In genomic region chr11:118606844-118607228, GRCh38 we compare ENCODE assay signal across 9 cellular contexts. TPM values are rescaled to one million over a fixed set of nuclear protein-coding genes. Genes with fewer than 3 reads are reported as not detected.
DNase-seq lines count a peak whose midpoint lies in the region; ATAC-seq, FAIRE-seq and TF ChIP-seq lines count a peak whose summit lies in the region.
"Had no signal": no experiment of that assay in that cellular context is flagged by ENCODE, and none has a peak within 500 bp of the region (broad histone marks: within the 10 kb centered on the region; RNA-seq: fewer than 3 reads in every experiment).

No MANE protein-coding gene starts in this region.

- H3K27me3 Mint-ChIP-seq in activated T-cell treated with anti-CD3 and anti-CD28 coated beads, Interleukin-2, amount 50 U/mL, for 72 hours (ENCODE audit: low read depth) = peaks cover 26% of the 10 kb centered on the region
- peaks cover 0 to 39% (median 0%) of the 10 kb centered on the region in 5 donors for H3K27me3 Mint-ChIP-seq in naive thymus-derived CD4-positive, alpha-beta T cell

- CTCF ChIA-PET in naive thymus-derived CD4-positive, alpha-beta T cell (lab: Charles Lee) = interaction anchor here (1.0 to 4.6 kb wide), 2 partner anchors 12 kb away, joined by 3 to 15 read pairs; no protein-coding TSS in a partner anchor

- 73 to 78% methylated on average over 7 of the region's 7 CpGs for WGBS in thyroid gland, 2 donors

- ATAC-seq in activated T-cell treated with anti-CD3 and anti-CD28 coated beads, Interleukin-2, amount 50 U/mL, for 72 hours (replicated peaks in 1 of 2) = no peak
- ATAC-seq in naive thymus-derived CD4-positive, alpha-beta T cell = no peak

- H3K27ac ChIP-seq in cingulate gyrus (ENCODE audit: low read depth, low read length) (peak overlapping the region; percentile 95), thyroid gland (peak overlapping the region in 2 of 3 donors; percentile 56 to 63)
- no peak overlapping the region for H3K27ac ChIP-seq in naive thymus-derived CD4-positive, alpha-beta T cell (ENCODE audit: low read depth, low read length)

- intact Hi-C loops in naive thymus-derived CD4-positive, alpha-beta T cell (cut with micrococcal nuclease) = loop anchor here in 1 of 2 donors (5.0 to 10.0 kb wide), 2 partner anchors 148 to 180 kb away; no protein-coding TSS in a partner anchor
- intact Hi-C loops in thyroid gland (cut with DNase I) = loop anchor here (5.0 kb wide), 1 partner anchor 50 kb away; no protein-coding TSS in a partner anchor

- peaks cover 8% of the 10 kb centered on the region in 2 donors for H3K36me3 Mint-ChIP-seq in activated T-cell treated with anti-CD3 and anti-CD28 coated beads, Interleukin-2, amount 50 U/mL, for 72 hours (ENCODE audit: insufficient read depth in 2 of 2)
- peaks cover 5 to 16% (median 5%) of the 10 kb centered on the region in 5 donors for H3K36me3 Mint-ChIP-seq in naive thymus-derived CD4-positive, alpha-beta T cell

- POLR2A ChIA-PET in naive thymus-derived CD4-positive, alpha-beta T cell (lab: Charles Lee) = interaction anchor here (1.2 kb wide), 1 partner anchor 28 kb away, joined by 3 read pairs; no protein-coding TSS in a partner anchor

- no peaks in the 10 kb centered on the region for H3K9me3 ChIP-seq in naive thymus-derived CD4-positive, alpha-beta T cell (ENCODE audit: control insufficient read depth in 2 of 3, low read length in 3 of 3)
- no peaks in the 10 kb centered on the region for H3K9me3 ChIP-seq in thyroid gland

- no peaks in the 10 kb centered on the region for H3K9me3 Mint-ChIP-seq in activated T-cell treated with anti-CD3 and anti-CD28 coated beads, Interleukin-2, amount 50 U/mL, for 72 hours
- H3K9me3 Mint-ChIP-seq in naive thymus-derived CD4-positive, alpha-beta T cell = no peaks in the 10 kb centered on the region

- H3K27me3 ChIP-seq in naive thymus-derived CD4-positive, alpha-beta T cell (ENCODE audit: control insufficient read depth in 2 of 2, insufficient read depth in 2 of 2, low read length in 2 of 2) = no peaks in the 10 kb centered on the region
- H3K27me3 ChIP-seq in thyroid gland = no peaks in the 10 kb centered on the region

- TF ChIP-seq CTCF in thyroid gland (IDR thresholded peaks at IDR 0.05) = no peak

- peaks cover 0 to 5% (median under 1%) of the 10 kb centered on the region in 3 experiments for H3K36me3 ChIP-seq in naive thymus-derived CD4-positive, alpha-beta T cell (ENCODE audit: control insufficient read depth in 2 of 3, insufficient read depth in 3 of 3, low read length in 3 of 3)
- H3K36me3 ChIP-seq in thyroid gland = peaks cover 8 to 12% of the 10 kb centered on the region in 2 donors

- peak overlapping the region; percentile 57 to 67 for H3K4me3 Mint-ChIP-seq in activated T-cell treated with anti-CD3 and anti-CD28 coated beads, Interleukin-2, amount 50 U/mL, for 72 hours
- H3K4me3 Mint-ChIP-seq in naive thymus-derived CD4-positive, alpha-beta T cell = peak overlapping the region; percentile 34 to 88 (median 70)

- no peak overlapping the region for H3K4me3 ChIP-seq in naive thymus-derived CD4-positive, alpha-beta T cell (ENCODE audit: low read length)
- H3K4me3 ChIP-seq in thyroid gland (replicated peaks in 1 of 3) = no peak overlapping the region

- no peak for DNase-seq in activated T-cell treated with anti-CD3 and anti-CD28 coated beads, Interleukin-2, amount 50 U/mL, for 72 hours
- no peak for DNase-seq in activated T-cell treated with anti-CD3 and anti-CD28 coated beads for 4 hours
- DNase-seq in naive thymus-derived CD4-positive, alpha-beta T cell = no peak
- no peak for DNase-seq in thyroid gland
- DNase-seq in CD1c-positive myeloid dendritic cell (ENCODE audit: extremely low spot score) = no peak
- no peak for DNase-seq in frontal cortex (ENCODE audit: low spot score in 2 of 2)
- no peak for DNase-seq in D341Med (ENCODE audit: low spot score)
- DNase-seq: central memory CD4-positive, alpha-beta T cell had no signal

- TF ChIP-seq POLR2A in thyroid gland (IDR thresholded peaks at IDR 0.05) = no peak

- peaks cover 18 to 23% of the 10 kb centered on the region in 2 donors for H3K4me1 ChIP-seq in naive thymus-derived CD4-positive, alpha-beta T cell (ENCODE audit: control insufficient read depth in 2 of 2, insufficient read depth in 2 of 2, low read length in 2 of 2)
- H3K4me1 ChIP-seq in thyroid gland = peaks cover 14 to 42% of the 10 kb centered on the region in 2 donors

- no peak for FAIRE-seq in frontal cortex (lab: Jason Lieb, UNC)

- peaks cover 24% of the 10 kb centered on the region for H3K4me1 Mint-ChIP-seq in activated T-cell treated with anti-CD3 and anti-CD28 coated beads, Interleukin-2, amount 50 U/mL, for 72 hours (ENCODE audit: low read depth)
- H3K4me1 Mint-ChIP-seq in naive thymus-derived CD4-positive, alpha-beta T cell = peaks cover 16 to 26% (median 23%) of the 10 kb centered on the region in 7 donors

- no peak overlapping the region for H3K27ac Mint-ChIP-seq in activated T-cell treated with anti-CD3 and anti-CD28 coated beads, Interleukin-2, amount 50 U/mL, for 72 hours
- peak overlapping the region in 8 of 9 donors; percentile 54 to 92 (median 74) for H3K27ac Mint-ChIP-seq in naive thymus-derived CD4-positive, alpha-beta T cell

RNA-seq across cellular contexts. Expression of gene PHLDB1, which starts 0.6 kb away (rescaled TPM):
- 1 to 10 TPM; 3.6 to 3.8 TPM for total RNA-seq in activated T-cell treated with anti-CD3 and anti-CD28 coated beads, Interleukin-2, amount 50 U/mL, for 72 hours
- 1 to 10 TPM in 4 of 5 experiments, under 1 TPM in 1; 0.68 to 4.9 (median 3.0) TPM for total RNA-seq in naive thymus-derived CD4-positive, alpha-beta T cell
- polyA plus RNA-seq in naive thymus-derived CD4-positive, alpha-beta T cell = under 1 TPM; 0.39 to 0.40 TPM
- total RNA-seq in thyroid gland (100 to 1,000 TPM in 3 of 4 donors, 10 to 100 TPM in 1; 73.2 to 158 (median 120) TPM), frontal cortex (53.8 TPM)

RNA-seq across cellular contexts. Expression of gene ARCN1, which starts 34.6 kb away (rescaled TPM):
- total RNA-seq in activated T-cell treated with anti-CD3 and anti-CD28 coated beads, Interleukin-2, amount 50 U/mL, for 72 hours = 100 to 1,000 TPM; 170 to 180 TPM
- total RNA-seq in naive thymus-derived CD4-positive, alpha-beta T cell = 100 to 1,000 TPM in 3 of 5 experiments, 10 to 100 TPM in 2; 71.2 to 134 (median 115) TPM
- 100 to 1,000 TPM; 139 to 170 TPM for polyA plus RNA-seq in naive thymus-derived CD4-positive, alpha-beta T cell
- total RNA-seq in thyroid gland = 100 to 1,000 TPM; 103 to 157 (median 112) TPM
- 71.3 TPM for total RNA-seq in frontal cortex

RNA-seq across cellular contexts. Expression of gene IFT46, which starts 41.1 kb away (rescaled TPM):
- 10 to 100 TPM; 20.7 to 32.3 TPM for total RNA-seq in activated T-cell treated with anti-CD3 and anti-CD28 coated beads, Interleukin-2, amount 50 U/mL, for 72 hours
- total RNA-seq in naive thymus-derived CD4-positive, alpha-beta T cell = 10 to 100 TPM in 3 of 5 experiments, 1 to 10 TPM in 2; 5.4 to 16.6 (median 10.4) TPM
- polyA plus RNA-seq in naive thymus-derived CD4-positive, alpha-beta T cell = 1 to 10 TPM; 6.7 to 7.0 TPM
- total RNA-seq in thyroid gland (10 to 100 TPM; 35.5 to 91.1 (median 55.5) TPM), frontal cortex (69.7 TPM)
